ENCODE assay signal across 37 cellular contexts in the genomic region with DNA sequence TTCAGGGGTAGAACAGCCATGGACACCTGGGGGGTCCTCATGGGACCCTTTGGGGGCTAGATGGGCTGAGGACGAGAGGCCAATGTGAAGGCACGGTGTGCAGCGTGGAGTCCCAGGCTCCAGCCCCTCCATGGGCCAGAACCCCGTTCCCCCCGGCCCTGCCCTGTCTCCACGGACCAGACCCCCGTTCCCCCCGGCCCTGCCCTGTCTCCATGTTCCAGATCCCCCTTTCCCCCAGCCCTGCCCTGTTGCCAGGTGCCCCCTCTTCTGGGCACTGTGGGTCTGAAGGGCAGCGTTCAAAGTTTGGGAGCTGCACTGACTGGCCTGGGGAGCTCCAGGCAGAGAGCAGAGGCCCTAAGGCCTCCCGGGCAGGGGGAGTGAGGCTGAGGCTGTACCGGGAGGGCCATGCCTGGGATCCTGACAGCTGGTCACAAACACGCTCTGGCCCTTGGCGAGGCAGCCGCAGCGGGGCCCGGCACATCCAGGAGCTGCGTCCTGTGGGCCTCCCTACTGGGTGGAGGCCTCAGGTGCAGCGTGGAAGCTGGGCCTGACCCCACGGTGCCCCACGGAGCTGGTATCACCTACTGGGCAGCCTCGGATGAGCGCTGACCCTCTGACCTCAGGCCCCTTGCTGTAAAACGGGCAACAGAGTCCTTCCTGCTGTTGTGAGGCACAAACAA. TPM values are rescaled to one million over a fixed set of nuclear protein-coding genes. Genes with fewer than 3 reads are reported as not detected.
"Had no signal": no experiment of that assay in that cellular context is flagged by ENCODE, and none has a peak within 500 bp of the region (broad histone marks: within the 10 kb centered on the region; RNA-seq: fewer than 3 reads in every experiment).

No MANE protein-coding gene starts in this region.

- H3K27me3 ChIP-seq: ascending aorta, breast epithelium, dorsolateral prefrontal cortex, gastrocnemius medialis had no signal

- H3K36me3 Mint-ChIP-seq: activated CD4-positive, alpha-beta memory T cell treated with anti-CD3 and anti-CD28 coated beads for 36 hours; activated CD8-positive, alpha-beta memory T cell treated with anti-CD3 and anti-CD28 coated beads, Interleukin-2, amount 10 ng/mL, durations not matched to agents 7 days and 5 days; activated naive CD4-positive, alpha-beta T cell treated with anti-CD3 and anti-CD28 coated beads, Interleukin-2, amount 50 U/mL, for 24 hours; activated naive CD8-positive, alpha-beta T cell treated with anti-CD3 and anti-CD28 coated beads for 36 hours; brain had no signal

- H3K36me3 ChIP-seq: breast epithelium, cardiac muscle cell had no signal

- ATAC-seq: activated CD4-positive, alpha-beta T cell treated with anti-CD3 and anti-CD28 coated beads for 36 hours; activated CD8-positive, alpha-beta memory T cell treated with anti-CD3 and anti-CD28 coated beads, Interleukin-2, amount 10 ng/mL, durations not matched to agents 7 days and 5 days; activated CD8-positive, alpha-beta T cell treated with anti-CD3 and anti-CD28 coated beads, Interleukin-2, amount 10 ng/mL, durations not matched to agents 7 days and 5 days; activated naive CD8-positive, alpha-beta T cell treated with anti-CD3 and anti-CD28 coated beads, Interleukin-2, amount 50 U/mL, for 24 hours; foreskin keratinocyte; gastrocnemius medialis; T-helper 17 cell had no signal

- H3K4me3 ChIP-seq: ascending aorta, breast epithelium, cardiac muscle cell, coronary artery, dorsolateral prefrontal cortex, esophagus muscularis mucosa, gastrocnemius medialis had no signal

- H3K4me3 Mint-ChIP-seq: activated B cell treated with CpG ODN at 0.5 μM for 24 hours; activated CD4-positive, alpha-beta memory T cell treated with anti-CD3 and anti-CD28 coated beads for 36 hours; activated CD4-positive, alpha-beta T cell treated with anti-CD3 and anti-CD28 coated beads for 36 hours; activated CD4-positive, alpha-beta T cell treated with anti-CD3 and anti-CD28 coated beads, Interleukin-2, amount 10 ng/mL, durations not matched to agents 24 days and 14 days; activated CD8-positive, alpha-beta memory T cell treated with anti-CD3 and anti-CD28 coated beads, Interleukin-2, amount 10 ng/mL, durations not matched to agents 7 days and 5 days; activated CD8-positive, alpha-beta T cell treated with anti-CD3 and anti-CD28 coated beads, Interleukin-2, amount 10 ng/mL, durations not matched to agents 7 days and 5 days; activated naive CD4-positive, alpha-beta T cell treated with anti-CD3 and anti-CD28 coated beads for 36 hours; activated naive CD4-positive, alpha-beta T cell treated with anti-CD3 and anti-CD28 coated beads, Interleukin-2, amount 50 U/mL, for 24 hours; activated naive CD8-positive, alpha-beta T cell treated with anti-CD3 and anti-CD28 coated beads for 36 hours; activated naive CD8-positive, alpha-beta T cell treated with anti-CD3 and anti-CD28 coated beads, Interleukin-2, amount 50 U/mL, for 24 hours; activated T-helper 1 cell treated with anti-CD3 and anti-CD28 coated beads, Interleukin-12 subunit alpha, Interleukin-12 subunit beta, Interleukin-2, Interleukin-4 antibody, amounts not matched to agents 30 ng/mL and 10 ng/mL and 1 ng/mL, durations not matched to agents 14 hours and 24 hours and 36 hours; brain; dendritic cell treated with granulocyte-macrophage colony-stimulating factor and Interleukin-4, amounts not matched to agents 40 ng/mL and 50 ng/mL, for 4 days; T-helper 17 cell; T-helper 2 cell treated with Interferon-gamma antibody and Interleukin-4, amounts not matched to agents 5 μg/mL and 100 μg/mL, for 36 hours had no signal

- H3K4me1 ChIP-seq: ascending aorta, breast epithelium, foreskin keratinocyte, gastrocnemius medialis had no signal

- H3K27ac Mint-ChIP-seq: activated B cell treated with CpG ODN at 0.5 μM for 24 hours; activated CD4-positive, alpha-beta memory T cell treated with anti-CD3 and anti-CD28 coated beads for 36 hours; activated CD4-positive, alpha-beta T cell treated with anti-CD3 and anti-CD28 coated beads for 36 hours; activated CD4-positive, alpha-beta T cell treated with anti-CD3 and anti-CD28 coated beads, Interleukin-2, amount 10 ng/mL, durations not matched to agents 24 days and 14 days; activated CD8-positive, alpha-beta memory T cell treated with anti-CD3 and anti-CD28 coated beads, Interleukin-2, amount 10 ng/mL, durations not matched to agents 7 days and 5 days; activated naive CD4-positive, alpha-beta T cell treated with anti-CD3 and anti-CD28 coated beads for 36 hours; activated naive CD4-positive, alpha-beta T cell treated with anti-CD3 and anti-CD28 coated beads, Interleukin-2, amount 50 U/mL, for 24 hours; activated naive CD8-positive, alpha-beta T cell treated with anti-CD3 and anti-CD28 coated beads for 36 hours; activated naive CD8-positive, alpha-beta T cell treated with anti-CD3 and anti-CD28 coated beads, Interleukin-2, amount 50 U/mL, for 24 hours; activated T-helper 1 cell treated with anti-CD3 and anti-CD28 coated beads, Interleukin-12 subunit alpha, Interleukin-12 subunit beta, Interleukin-2, Interleukin-4 antibody, amounts not matched to agents 30 ng/mL and 10 ng/mL and 1 ng/mL, durations not matched to agents 14 hours and 24 hours and 36 hours; activated T-helper 2 cell treated with anti-CD3 and anti-CD28 coated beads, Interferon-gamma antibody, Interleukin-2, Interleukin-4, amounts not matched to agents 10 μg/mL and 5 μg/mL and 100 μg/mL, durations not matched to agents 14 hours and 24 hours and 36 hours; brain; dendritic cell treated with granulocyte-macrophage colony-stimulating factor and Interleukin-4, amounts not matched to agents 40 ng/mL and 50 ng/mL, for 4 days; T-helper 17 cell; T-helper 2 cell treated with Interferon-gamma antibody and Interleukin-4, amounts not matched to agents 5 μg/mL and 100 μg/mL, for 36 hours had no signal

- H3K4me1 Mint-ChIP-seq: activated CD4-positive, alpha-beta T cell treated with anti-CD3 and anti-CD28 coated beads for 36 hours; activated CD4-positive, alpha-beta T cell treated with anti-CD3 and anti-CD28 coated beads, Interleukin-2, amount 10 ng/mL, durations not matched to agents 24 days and 14 days; activated CD8-positive, alpha-beta memory T cell treated with anti-CD3 and anti-CD28 coated beads, Interleukin-2, amount 10 ng/mL, durations not matched to agents 7 days and 5 days; activated naive CD4-positive, alpha-beta T cell treated with anti-CD3 and anti-CD28 coated beads, Interleukin-2, amount 50 U/mL, for 24 hours; activated naive CD8-positive, alpha-beta T cell treated with anti-CD3 and anti-CD28 coated beads for 36 hours; activated naive CD8-positive, alpha-beta T cell treated with anti-CD3 and anti-CD28 coated beads, Interleukin-2, amount 50 U/mL, for 24 hours; brain; T-helper 17 cell had no signal

- H3K9me3 ChIP-seq: ascending aorta, breast epithelium, esophagus muscularis mucosa, gastrocnemius medialis had no signal

- DNase-seq: activated B cell treated with CpG ODN at 0.5 μM for 24 hours; activated CD4-positive, alpha-beta memory T cell treated with anti-CD3 and anti-CD28 coated beads for 36 hours; activated CD4-positive, alpha-beta T cell treated with anti-CD3 and anti-CD28 coated beads for 36 hours; activated CD4-positive, alpha-beta T cell treated with anti-CD3 and anti-CD28 coated beads, Interleukin-2, amount 10 ng/mL, durations not matched to agents 24 days and 14 days; activated CD4-positive, CD25-positive, alpha-beta regulatory T cell treated with anti-CD3 and anti-CD28 coated beads, Interleukin-2, amount 50 U/mL, for 72 hours; activated CD8-positive, alpha-beta memory T cell treated with anti-CD3 and anti-CD28 coated beads, Interleukin-2, amount 10 ng/mL, durations not matched to agents 7 days and 5 days; activated CD8-positive, alpha-beta memory T cell treated with anti-CD3 and anti-CD28 coated beads, Interleukin-2, amount 50 U/mL, for 4 hours; activated CD8-positive, alpha-beta T cell treated with anti-CD3 and anti-CD28 coated beads, Interleukin-2, amount 10 ng/mL, durations not matched to agents 7 days and 5 days; activated effector memory CD4-positive, alpha-beta T cell treated with anti-CD3 and anti-CD28 coated beads, Interleukin-2, amount 50 U/mL, for 16 hours; activated naive CD4-positive, alpha-beta T cell treated with anti-CD3 and anti-CD28 coated beads for 36 hours; activated naive CD8-positive, alpha-beta T cell treated with anti-CD3 and anti-CD28 coated beads for 36 hours; activated naive CD8-positive, alpha-beta T cell treated with anti-CD3 and anti-CD28 coated beads, Interleukin-2, amount 50 U/mL, for 24 hours; activated T-cell treated with anti-CD3 and anti-CD28 coated beads, Interleukin-2, amount 50 U/mL, for 1 hour; activated T-cell treated with anti-CD3 and anti-CD28 coated beads, Interleukin-2, amount 50 U/mL, for 48 hours; central memory CD4-positive, alpha-beta T cell; cerebellar nuclear complex; effector memory CD4-positive, alpha-beta T cell; erythroblast; foreskin keratinocyte; gastrocnemius medialis; T-helper 1 cell; T-helper 17 cell; T1000; WERI-Rb-1 had no signal

- H3K27me3 Mint-ChIP-seq: activated B cell treated with CpG ODN at 0.5 μM for 24 hours; activated CD4-positive, alpha-beta memory T cell treated with anti-CD3 and anti-CD28 coated beads for 36 hours; activated CD4-positive, alpha-beta T cell treated with anti-CD3 and anti-CD28 coated beads for 36 hours; activated CD4-positive, alpha-beta T cell treated with anti-CD3 and anti-CD28 coated beads, Interleukin-2, amount 10 ng/mL, durations not matched to agents 24 days and 14 days; activated CD8-positive, alpha-beta memory T cell treated with anti-CD3 and anti-CD28 coated beads, Interleukin-2, amount 10 ng/mL, durations not matched to agents 7 days and 5 days; activated naive CD4-positive, alpha-beta T cell treated with anti-CD3 and anti-CD28 coated beads, Interleukin-2, amount 50 U/mL, for 24 hours; activated naive CD8-positive, alpha-beta T cell treated with anti-CD3 and anti-CD28 coated beads for 36 hours; activated naive CD8-positive, alpha-beta T cell treated with anti-CD3 and anti-CD28 coated beads, Interleukin-2, amount 50 U/mL, for 24 hours; brain; T-helper 17 cell had no signal

- H3K27ac ChIP-seq: ascending aorta, breast epithelium, cardiac muscle cell, coronary artery, dorsolateral prefrontal cortex, esophagus muscularis mucosa, foreskin keratinocyte, gastrocnemius medialis, WERI-Rb-1 had no signal

- H3K9me3 Mint-ChIP-seq: activated B cell treated with CpG ODN at 0.5 μM for 24 hours; activated CD4-positive, alpha-beta memory T cell treated with anti-CD3 and anti-CD28 coated beads for 36 hours; activated CD4-positive, alpha-beta T cell treated with anti-CD3 and anti-CD28 coated beads, Interleukin-2, amount 10 ng/mL, durations not matched to agents 24 days and 14 days; activated naive CD4-positive, alpha-beta T cell treated with anti-CD3 and anti-CD28 coated beads for 36 hours; activated naive CD4-positive, alpha-beta T cell treated with anti-CD3 and anti-CD28 coated beads, Interleukin-2, amount 50 U/mL, for 24 hours; activated naive CD8-positive, alpha-beta T cell treated with anti-CD3 and anti-CD28 coated beads for 36 hours; activated naive CD8-positive, alpha-beta T cell treated with anti-CD3 and anti-CD28 coated beads, Interleukin-2, amount 50 U/mL, for 24 hours; activated T-helper 1 cell treated with anti-CD3 and anti-CD28 coated beads, Interleukin-12 subunit alpha, Interleukin-12 subunit beta, Interleukin-2, Interleukin-4 antibody, amounts not matched to agents 30 ng/mL and 10 ng/mL and 1 ng/mL, durations not matched to agents 14 hours and 24 hours and 36 hours; activated T-helper 2 cell treated with anti-CD3 and anti-CD28 coated beads, Interferon-gamma antibody, Interleukin-2, Interleukin-4, amounts not matched to agents 10 μg/mL and 5 μg/mL and 100 μg/mL, durations not matched to agents 14 hours and 24 hours and 36 hours; brain; dendritic cell treated with granulocyte-macrophage colony-stimulating factor and Interleukin-4, amounts not matched to agents 40 ng/mL and 50 ng/mL, for 4 days; T-helper 2 cell treated with Interferon-gamma antibody and Interleukin-4, amounts not matched to agents 5 μg/mL and 100 μg/mL, for 36 hours had no signal

RNA-seq across cellular contexts. Expression of gene SLC26A1, which starts 28.7 kb away (rescaled TPM):
- total RNA-seq: activated B cell treated with CpG ODN at 0.5 μM for 24 hours; activated CD4-positive, alpha-beta memory T cell treated with anti-CD3 and anti-CD28 coated beads for 36 hours; activated CD4-positive, alpha-beta T cell treated with anti-CD3 and anti-CD28 coated beads, Interleukin-2, amount 10 ng/mL, durations not matched to agents 24 days and 14 days; activated CD8-positive, alpha-beta memory T cell treated with anti-CD3 and anti-CD28 coated beads for 36 hours; activated CD8-positive, alpha-beta memory T cell treated with anti-CD3 and anti-CD28 coated beads, Interleukin-2, amount 10 ng/mL, durations not matched to agents 7 days and 5 days; activated naive CD4-positive, alpha-beta T cell treated with anti-CD3 and anti-CD28 coated beads for 36 hours; ascending aorta; foreskin keratinocyte had no signal
- polyA plus RNA-seq: foreskin keratinocyte had no signal
